In genomic region chr11:103800406-103801114, GRCh38 we compare ENCODE assay signal across 13 cellular contexts.
DNase-seq lines count a peak whose midpoint lies in the region; ATAC-seq and TF ChIP-seq lines count a peak whose summit lies in the region.
"Had no signal": no experiment of that assay in that cellular context is flagged by ENCODE, and none has a peak within 500 bp of the region (broad histone marks: within the 10 kb centered on the region; RNA-seq: fewer than 3 reads in every experiment).

No MANE protein-coding gene starts in this region.

- H3K9me3 Mint-ChIP-seq in stimulated activated effector memory CD8-positive, alpha-beta T cell treated with anti-CD3 and anti-CD28 coated beads, Interleukin-12 subunit alpha, Interleukin-12 subunit beta, amount 100 ng/mL, for 72 hours: no peaks in the 10 kb centered on the region
- H3K9me3 Mint-ChIP-seq: activated T-helper 1 cell treated with anti-CD3 and anti-CD28 coated beads, Interleukin-12 subunit alpha, Interleukin-12 subunit beta, Interleukin-2, Interleukin-4 antibody, amounts not matched to agents 30 ng/mL and 10 ng/mL and 1 ng/mL, durations not matched to agents 14 hours and 24 hours and 36 hours had no signal

- WGBS in ovary, 3 donors: 37 to 45% (median 38%) methylated on average over 9 of the region's 9 CpGs

- TF ChIP-seq CTCF in DOHH2 (IDR thresholded peaks at IDR 0.05; ENCODE audit: low read depth, low read length, poor library complexity, severe bottlenecking) (peak; percentile 17), WERI-Rb-1 (IDR thresholded peaks at IDR 0.05; ENCODE audit: low read depth, low read length) (no peak), ovary (IDR thresholded peaks at IDR 0.05) (no peak)

- no peak for TF ChIP-seq EP300 in ovary (IDR thresholded peaks at IDR 0.05)

- H4K20me1 ChIP-seq in DOHH2 (ENCODE audit: control insufficient read depth, insufficient read depth, low read depth, low read length): no peaks in the 10 kb centered on the region

- H3K36me3 ChIP-seq in DOHH2 (ENCODE audit: control insufficient read depth, low read length): no peaks in the 10 kb centered on the region
- no peaks in the 10 kb centered on the region for H3K36me3 ChIP-seq in WERI-Rb-1
- no peaks in the 10 kb centered on the region for H3K36me3 ChIP-seq in ovary

- H3K27ac ChIP-seq in DOHH2 (ENCODE audit: low read depth, low read length): no peak overlapping the region
- H3K27ac ChIP-seq in WERI-Rb-1: no peak overlapping the region
- peak overlapping the region in 1 of 2 donors; percentile 39 for H3K27ac ChIP-seq in ovary

- no peak overlapping the region for H3K4me3 Mint-ChIP-seq in stimulated activated effector memory CD8-positive, alpha-beta T cell treated with anti-CD3 and anti-CD28 coated beads, Interleukin-12 subunit alpha, Interleukin-12 subunit beta, amount 100 ng/mL, for 72 hours
- H3K4me3 Mint-ChIP-seq: activated T-helper 1 cell treated with anti-CD3 and anti-CD28 coated beads, Interleukin-12 subunit alpha, Interleukin-12 subunit beta, Interleukin-2, Interleukin-4 antibody, amounts not matched to agents 30 ng/mL and 10 ng/mL and 1 ng/mL, durations not matched to agents 14 hours and 24 hours and 36 hours had no signal

- H3K27me3 ChIP-seq in DOHH2 (ENCODE audit: control insufficient read depth, low read length): no peaks in the 10 kb centered on the region
- H3K27me3 ChIP-seq in WERI-Rb-1 (ENCODE audit: insufficient read depth, low read depth, severe bottlenecking): no peaks in the 10 kb centered on the region
- H3K27me3 ChIP-seq in ovary: no peaks in the 10 kb centered on the region
- H3K27me3 ChIP-seq: body of pancreas had no signal

- H3K27ac Mint-ChIP-seq in stimulated activated effector memory CD8-positive, alpha-beta T cell treated with anti-CD3 and anti-CD28 coated beads, Interleukin-12 subunit alpha, Interleukin-12 subunit beta, amount 100 ng/mL, for 72 hours: no peak overlapping the region
- H3K27ac Mint-ChIP-seq: activated T-helper 1 cell treated with anti-CD3 and anti-CD28 coated beads, Interleukin-12 subunit alpha, Interleukin-12 subunit beta, Interleukin-2, Interleukin-4 antibody, amounts not matched to agents 30 ng/mL and 10 ng/mL and 1 ng/mL, durations not matched to agents 14 hours and 24 hours and 36 hours had no signal

- H3K4me2 ChIP-seq in DOHH2 (ENCODE audit: low read length): no peak overlapping the region

- H3K9me2 ChIP-seq in DOHH2 (replicated peaks; ENCODE audit: control insufficient read depth, low read length): no peaks in the 10 kb centered on the region

- TF ChIP-seq POLR2A in ovary (IDR thresholded peaks at IDR 0.05): no peak

- H3K36me3 Mint-ChIP-seq in stimulated activated effector memory CD8-positive, alpha-beta T cell treated with anti-CD3 and anti-CD28 coated beads, Interleukin-12 subunit alpha, Interleukin-12 subunit beta, amount 100 ng/mL, for 72 hours: no peaks in the 10 kb centered on the region

- H3K4me3 ChIP-seq in DOHH2 (ENCODE audit: low read length): no peak overlapping the region
- no peak overlapping the region for H3K4me3 ChIP-seq in WERI-Rb-1 (ENCODE audit: low read depth, low read length)
- no peak overlapping the region for H3K4me3 ChIP-seq in ovary
- H3K4me3 ChIP-seq: body of pancreas had no signal

- no peaks in the 10 kb centered on the region for H3F3A ChIP-seq in DOHH2 (ENCODE audit: control insufficient read depth, insufficient read depth)

- no peaks in the 10 kb centered on the region for H3K79me2 ChIP-seq in DOHH2 (ENCODE audit: control insufficient read depth, low read length)

- no peaks in the 10 kb centered on the region for H3K9me3 ChIP-seq in DOHH2 (ENCODE audit: control insufficient read depth, insufficient read depth, low read length)
- no peaks in the 10 kb centered on the region for H3K9me3 ChIP-seq in WERI-Rb-1 (ENCODE audit: severe bottlenecking)
- no peaks in the 10 kb centered on the region for H3K9me3 ChIP-seq in ovary
- H3K9me3 ChIP-seq: body of pancreas had no signal

- intact Hi-C loops in Right ventricle myocardium inferior (cut with DNase I) (no loop called here), ovary (cut with DNase I) (no loop called here)

- H3K4me1 ChIP-seq in DOHH2 (ENCODE audit: control insufficient read depth, low read length) (no peaks in the 10 kb centered on the region), ovary (ENCODE audit: insufficient read depth) (peaks cover 7% of the 10 kb centered on the region)

- ATAC-seq in Right ventricle myocardium inferior (peak; percentile 56), GM21619 (IDR thresholded peaks at IDR 0.05; ENCODE audit: unreplicated experiment) (no peak)
- ATAC-seq in stimulated activated effector memory CD8-positive, alpha-beta T cell treated with anti-CD3 and anti-CD28 coated beads, Interleukin-12 subunit alpha, Interleukin-12 subunit beta, amount 100 ng/mL, for 72 hours: no peak
- ATAC-seq: body of pancreas had no signal

- no peaks in the 10 kb centered on the region for H3K4me1 Mint-ChIP-seq in stimulated activated effector memory CD8-positive, alpha-beta T cell treated with anti-CD3 and anti-CD28 coated beads, Interleukin-12 subunit alpha, Interleukin-12 subunit beta, amount 100 ng/mL, for 72 hours

- peak; percentile 8 for DNase-seq in WERI-Rb-1
- no peak for DNase-seq in Right ventricle myocardium inferior (ENCODE audit: missing footprints)
- peak in 4 of 5 donors; percentile 13 to 38 (median 18) for DNase-seq in ovary
- no peak for DNase-seq in SW480 (ENCODE audit: low spot score)
- DNase-seq in stimulated activated effector memory CD8-positive, alpha-beta T cell treated with anti-CD3 and anti-CD28 coated beads, Interleukin-12 subunit alpha, Interleukin-12 subunit beta, amount 100 ng/mL, for 72 hours (ENCODE audit: low spot score in 2 of 2): no peak
- no peak for DNase-seq in SKM-1 treated with dmso at 0.1 percent for 144 hours (lab: John Stamatoyannopoulos, UW; ENCODE audit: unreplicated experiment)
- DNase-seq: activated CD4-positive, alpha-beta T cell treated with anti-CD3 and anti-CD28 coated beads for 48 hours; AML-193; head of caudate nucleus had no signal

Comparison
In these comparisons a context has a peak if more than half of its experiments do, and no peak if none do; other contexts are left out.
1. DNase-seq: peak in WERI-Rb-1 (single experiment) and ovary (4 of 5); none in Right ventricle myocardium inferior (single experiment), SW480 (single experiment), stimulated activated effector memory CD8-positive, alpha-beta T cell treated with anti-CD3 and anti-CD28 coated beads, Interleukin-12 subunit alpha, Interleukin-12 subunit beta, amount 100 ng/mL, for 72 hours (0 of 2) and SKM-1 treated with dmso at 0.1 percent for 144 hours (single experiment).